1 cellular context compared by ENCODE assay signal in genomic region chr14:50116221-50116956, GRCh38.
TF ChIP-seq lines count a peak whose summit lies in the region.

Gene VCPKMT (minus strand): TSS chr14:50116572. CDS start chr14:50116552, 20 bp downstream.

TF ChIP-seq in K562, 482 proteins besides CTCF, POLR2A, EP300 and RAD21 (continued from another document and continues in another):
- TF ChIP-seq ZBTB33 (CRISPR knock-in tag; IDR thresholded peaks at IDR 0.05) (no peak), RBM17 (IDR thresholded peaks at IDR 0.05; ENCODE audit: borderline replicate concordance, low read depth, low read length) (no peak), RNF219 (CRISPR knock-in tag; IDR thresholded peaks at IDR 0.05) (no peak), RB1 (IDR thresholded peaks at IDR 0.05; ENCODE audit: low read depth) (peak; percentile 80), POLR2B (IDR thresholded peaks at IDR 0.05; ENCODE audit: low read depth, partially characterized antibody) (peak; percentile 63), TRIM28 (IDR thresholded peaks at IDR 0.05) (no peak), BCLAF1 (IDR thresholded peaks at IDR 0.05; ENCODE audit: borderline replicate concordance in 1 of 2, control insufficient read depth in 1 of 2, low read depth in 2 of 2, low read length in 1 of 2) (no peak), ATF4 (CRISPR knock-in tag; IDR thresholded peaks at IDR 0.05) (no peak), PHF21A (IDR thresholded peaks at IDR 0.05; ENCODE audit: borderline replicate concordance, low read depth) (no peak), POLR2G (IDR thresholded peaks at IDR 0.05; ENCODE audit: low read depth, low read length) (peak; percentile 93), THAP7 (CRISPR knock-in tag; IDR thresholded peaks at IDR 0.05) (no peak), MEF2A (IDR thresholded peaks at IDR 0.05; ENCODE audit: control insufficient read depth, low read depth, low read length) (no peak), XRCC5 (IDR thresholded peaks at IDR 0.05; ENCODE audit: low read depth, low read length) (0 out of 2 replicates have a peak, but pooled peaks have one; percentile 28), ZNF277 (CRISPR knock-in tag; IDR thresholded peaks at IDR 0.05; ENCODE audit: borderline replicate concordance) (no peak), MCM3 (IDR thresholded peaks at IDR 0.05) (no peak), YY1 (IDR thresholded peaks at IDR 0.05; ENCODE audit: borderline replicate concordance in 1 of 3, control insufficient read depth in 1 of 3, extremely low read depth in 1 of 3, insufficient read depth in 3 of 3, insufficient read length in 1 of 3, insufficient replicate concordance in 2 of 3, low read depth in 1 of 3, low read length in 2 of 3) (peak; percentile 87 to 98 (median 96)), ASH1L (IDR thresholded peaks at IDR 0.05; ENCODE audit: borderline replicate concordance, low read depth, partially characterized antibody) (no peak), ZNF57 (CRISPR knock-in tag; IDR thresholded peaks at IDR 0.05) (no peak), MAFF (IDR thresholded peaks at IDR 0.05; ENCODE audit: low read length) (no peak), ZC3H8 (IDR thresholded peaks at IDR 0.05) (no peak), POLR2AphosphoS5 (IDR thresholded peaks at IDR 0.05; ENCODE audit: control insufficient read depth, insufficient read depth, low read depth, low read length) (peak; percentile 74), ZNF586 (CRISPR knock-in tag; conservative IDR thresholded peaks at IDR 0.05) (no peak), TAF1 (IDR thresholded peaks at IDR 0.05; ENCODE audit: control insufficient read depth, extremely low read depth, insufficient read depth, low read length, severe bottlenecking) (peak; percentile 93), RBM22 (IDR thresholded peaks at IDR 0.05; ENCODE audit: low read depth, low read length, poor library complexity, severe bottlenecking) (peak; percentile 44), ZNF561 (CRISPR knock-in tag; conservative IDR thresholded peaks at IDR 0.05) (no peak), CREB3 (tag; conservative IDR thresholded peaks at IDR 0.05; ENCODE audit: low read depth) (no peak), HES1 (IDR thresholded peaks at IDR 0.05; ENCODE audit: low read depth) (no peak), NFIC (IDR thresholded peaks at IDR 0.05) (peak; percentile 15; the same call in 1 of the 2 replicates), HOMEZ (CRISPR knock-in tag; IDR thresholded peaks at IDR 0.05) (no peak), ZC3H4 (CRISPR knock-in tag; IDR thresholded peaks at IDR 0.05; ENCODE audit: borderline replicate concordance) (no peak), CREB3L1 (IDR thresholded peaks at IDR 0.05; ENCODE audit: borderline replicate concordance, low read depth) (peak; percentile 91; the same call in 1 of the 2 replicates), ZNF354B (CRISPR knock-in tag; IDR thresholded peaks at IDR 0.05) (no peak), MCM7 (IDR thresholded peaks at IDR 0.05) (no peak), TEAD4 (IDR thresholded peaks at IDR 0.05; ENCODE audit: low read length) (no peak), TEAD4 (CRISPR knock-in tag; IDR thresholded peaks at IDR 0.05; ENCODE audit: borderline replicate concordance) (no peak), IRF1 (CRISPR knock-in tag; IDR thresholded peaks at IDR 0.05; ENCODE audit: borderline replicate concordance) (no peak), ZC3H11A (IDR thresholded peaks at IDR 0.05; ENCODE audit: low read depth, low read length) (no peak), SRSF9 (IDR thresholded peaks at IDR 0.05; ENCODE audit: borderline replicate concordance, low read depth, low read length) (no peak), MAFK (IDR thresholded peaks at IDR 0.05; ENCODE audit: low read length) (no peak), USF2 (CRISPR knock-in tag; IDR thresholded peaks at IDR 0.05) (no peak)
